10 cellular contexts compared by ENCODE assay signal in the genomic region with DNA sequence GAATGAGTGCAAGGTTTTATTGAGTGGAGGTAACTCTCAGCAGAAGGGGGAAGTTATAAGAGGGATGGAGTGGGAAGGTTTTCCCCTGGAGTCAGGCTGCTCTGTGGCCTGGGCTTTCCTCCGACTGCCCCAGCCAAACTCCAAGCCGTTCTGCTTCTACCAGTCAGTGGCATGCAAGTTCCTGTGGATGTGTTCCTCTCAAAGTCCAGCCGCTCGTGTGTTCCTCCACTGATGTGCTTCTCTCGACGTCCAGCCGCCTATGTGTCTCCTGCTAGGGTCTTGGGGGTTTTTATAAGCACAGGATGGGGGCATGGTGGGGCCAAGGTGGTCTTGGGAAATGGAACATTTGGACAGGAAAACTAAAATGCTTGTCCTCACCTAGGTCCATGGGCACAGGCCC. TPM values are rescaled to one million over a fixed set of nuclear protein-coding genes. Genes with fewer than 3 reads are reported as not detected.
"Had no signal": no experiment of that assay in that cellular context is flagged by ENCODE, and none has a peak within 500 bp of the region (broad histone marks: within the 10 kb centered on the region; RNA-seq: fewer than 3 reads in every experiment).

No MANE protein-coding gene starts in this region.

- H3K27ac Mint-ChIP-seq: H9, HFFc6 had no signal

- H3K4me3 Mint-ChIP-seq: H9, HFFc6 had no signal

- DNase-seq: GM23248, GOT3, H7, H9, HCEC 1CT, HFFc6 had no signal

- ATAC-seq: HCT116 had no signal

- H3K36me3 ChIP-seq: HAP-1 had no signal

- H3K9me3 ChIP-seq: HAP-1 had no signal

- H3K9me3 Mint-ChIP-seq: H9, HFFc6 had no signal

- H3K4me3 ChIP-seq: GM23248, HAP-1 had no signal

- FAIRE-seq: H1, H54 had no signal

- H3K9ac ChIP-seq: GM23248 had no signal

- H3K4me1 ChIP-seq: HAP-1 had no signal

- H3K27ac ChIP-seq: GM23248 had no signal

RNA-seq across cellular contexts. Expression of a gene that starts 28.8 kb away (rescaled TPM):
- total RNA-seq: GM23248 had no signal
- polyA plus RNA-seq: GM23248 had no signal
